Comparison of ENCODE assay signal across 8 cellular contexts in genomic region chr19:21835429-21835809, GRCh38. TPM values are rescaled to one million over a fixed set of nuclear protein-coding genes. Genes with fewer than 3 reads are reported as not detected.
A peak's percentile ranks its signal among the peaks of the same experiment; 100 is the strongest.
DNase-seq lines count a peak whose midpoint lies in the region; FAIRE-seq and TF ChIP-seq lines count a peak whose summit lies in the region.

No MANE protein-coding gene starts in this region.

- H3K36me3 Mint-ChIP-seq in activated T-helper 1 cell treated with anti-CD3 and anti-CD28 coated beads, Interleukin-12 subunit alpha, Interleukin-12 subunit beta, Interleukin-2, Interleukin-4 antibody, amounts not matched to agents 30 ng/mL and 10 ng/mL and 1 ng/mL, durations not matched to agents 14 hours and 24 hours and 36 hours (ENCODE audit: low read depth) = peaks cover 48% of the 10 kb centered on the region

- peak overlapping the region; percentile 98 for H3K27ac Mint-ChIP-seq in activated T-helper 1 cell treated with anti-CD3 and anti-CD28 coated beads, Interleukin-12 subunit alpha, Interleukin-12 subunit beta, Interleukin-2, Interleukin-4 antibody, amounts not matched to agents 30 ng/mL and 10 ng/mL and 1 ng/mL, durations not matched to agents 14 hours and 24 hours and 36 hours

- H3K27ac ChIP-seq in subcutaneous abdominal adipose tissue (ENCODE audit: low read depth, low read length) = peak overlapping the region; percentile 90

- H3K9me3 ChIP-seq in iPS-18c (ENCODE audit: control insufficient read depth, insufficient read depth, low read length) = peaks cover 2% of the 10 kb centered on the region
- peaks cover 0 to 4% (median 2%) of the 10 kb centered on the region in 5 donors for H3K9me3 ChIP-seq in subcutaneous abdominal adipose tissue (ENCODE audit: control insufficient read depth in 5 of 5, low read length in 5 of 5)

- peaks cover 0 to 17% (median 8%) of the 10 kb centered on the region in 5 donors for H3K4me1 ChIP-seq in subcutaneous abdominal adipose tissue (ENCODE audit: control insufficient read depth in 5 of 5, insufficient read depth in 5 of 5, low read length in 5 of 5)

- H3K4me3 ChIP-seq in iPS-18c (ENCODE audit: insufficient read depth, low read depth, low read length) (peak overlapping the region; percentile 74), subcutaneous abdominal adipose tissue (ENCODE audit: low read depth in 1 of 5, low read length in 5 of 5) (peak overlapping the region; percentile 82 to 94 (median 90))

- H3K4me3 Mint-ChIP-seq in activated T-helper 1 cell treated with anti-CD3 and anti-CD28 coated beads, Interleukin-12 subunit alpha, Interleukin-12 subunit beta, Interleukin-2, Interleukin-4 antibody, amounts not matched to agents 30 ng/mL and 10 ng/mL and 1 ng/mL, durations not matched to agents 14 hours and 24 hours and 36 hours = peak overlapping the region; percentile 98

- no peak for FAIRE-seq in urothelium cell line (lab: Jason Lieb, UNC)

- intact Hi-C loops in activated T-helper 1 cell treated with anti-CD3 and anti-CD28 coated beads, Interleukin-12 subunit alpha, Interleukin-12 subunit beta, Interleukin-2, Interleukin-4 antibody, amounts not matched to agents 30 ng/mL and 10 ng/mL and 1 ng/mL, durations not matched to agents 14 hours and 24 hours and 36 hours (cut with micrococcal nuclease) = loop anchor here (1.0 to 10.0 kb wide), 6 partner anchors 217 to 1559 kb away; partner anchors contain the start of genes ZNF257, ZNF430, ZNF708 and ZNF85

- peaks cover 2% of the 10 kb centered on the region for H3K27me3 Mint-ChIP-seq in activated T-helper 1 cell treated with anti-CD3 and anti-CD28 coated beads, Interleukin-12 subunit alpha, Interleukin-12 subunit beta, Interleukin-2, Interleukin-4 antibody, amounts not matched to agents 30 ng/mL and 10 ng/mL and 1 ng/mL, durations not matched to agents 14 hours and 24 hours and 36 hours (ENCODE audit: insufficient read depth)

- TF ChIP-seq CTCF in GM10266 (IDR thresholded peaks at IDR 0.05; ENCODE audit: control insufficient read depth, insufficient read depth, low read depth, missing control alignments) = no peak

- peak overlapping the region; percentile 56 to 91 (median 87) for H3K9ac ChIP-seq in subcutaneous abdominal adipose tissue (ENCODE audit: low read length in 5 of 5)

- H3K9me3 Mint-ChIP-seq in activated T-helper 1 cell treated with anti-CD3 and anti-CD28 coated beads, Interleukin-12 subunit alpha, Interleukin-12 subunit beta, Interleukin-2, Interleukin-4 antibody, amounts not matched to agents 30 ng/mL and 10 ng/mL and 1 ng/mL, durations not matched to agents 14 hours and 24 hours and 36 hours = peaks cover 29% of the 10 kb centered on the region

- DNase-seq in NCI-H82 (lab: John Stamatoyannopoulos, UW) (peak; percentile 65), NCI-H82 treated with DMSO at 0.1 percent for 48 hours (lab: John Stamatoyannopoulos, UW; ENCODE audit: unreplicated experiment) (no peak), urothelium cell line (ENCODE audit: low spot score) (no peak), GM10266 (ENCODE audit: extremely low spot score) (no peak), NAMALWA (ENCODE audit: low spot score) (no peak)
- DNase-seq in activated T-helper 1 cell treated with anti-CD3 and anti-CD28 coated beads, Interleukin-12 subunit alpha, Interleukin-12 subunit beta, Interleukin-2, Interleukin-4 antibody, amounts not matched to agents 30 ng/mL and 10 ng/mL and 1 ng/mL, durations not matched to agents 14 hours and 24 hours and 36 hours (ENCODE audit: low spot score) = no peak

- peaks cover 4% of the 10 kb centered on the region for H3K4me1 Mint-ChIP-seq in activated T-helper 1 cell treated with anti-CD3 and anti-CD28 coated beads, Interleukin-12 subunit alpha, Interleukin-12 subunit beta, Interleukin-2, Interleukin-4 antibody, amounts not matched to agents 30 ng/mL and 10 ng/mL and 1 ng/mL, durations not matched to agents 14 hours and 24 hours and 36 hours (ENCODE audit: low read depth)

- peaks cover 0 to 11% (median 5%) of the 10 kb centered on the region in 5 donors for H3K36me3 ChIP-seq in subcutaneous abdominal adipose tissue (ENCODE audit: control insufficient read depth in 5 of 5, insufficient read depth in 5 of 5, low read length in 5 of 5)

- no peaks in the 10 kb centered on the region for H3K27me3 ChIP-seq in subcutaneous abdominal adipose tissue (ENCODE audit: control insufficient read depth in 5 of 5, insufficient read depth in 4 of 5, low read length in 5 of 5)

RNA-seq across cellular contexts. Expression of gene ZNF43, which starts 0.6 kb away (rescaled TPM):
- 29.9 and 30.5 TPM in 2 replicates for total RNA-seq in activated T-helper 1 cell treated with anti-CD3 and anti-CD28 coated beads, Interleukin-12 subunit alpha, Interleukin-12 subunit beta, Interleukin-2, Interleukin-4 antibody, amounts not matched to agents 30 ng/mL and 10 ng/mL and 1 ng/mL, durations not matched to agents 14 hours and 24 hours and 36 hours
